Comparison of ENCODE assay signal across 1 cellular context in the genomic region with DNA sequence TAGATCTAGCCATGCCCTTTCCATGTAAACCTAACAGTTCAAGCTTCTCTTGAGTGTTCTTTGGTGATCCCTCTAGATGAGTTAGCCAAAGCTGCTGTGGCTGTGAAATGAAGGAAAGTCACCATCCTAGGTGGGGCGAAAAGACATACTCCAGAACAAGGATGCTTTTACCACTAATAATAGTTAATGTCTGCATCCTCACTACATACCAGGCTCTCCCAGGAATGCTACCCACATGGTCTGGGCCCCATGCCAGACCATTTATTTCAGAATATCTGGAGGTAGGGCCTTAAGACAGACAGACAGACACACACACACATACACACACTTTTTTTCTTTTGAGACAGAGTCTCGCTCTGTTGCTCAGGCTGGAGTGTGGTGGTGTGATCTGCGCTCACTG.
A peak's percentile ranks its signal among the peaks of the same experiment; 100 is the strongest.
TF ChIP-seq lines count a peak whose summit lies in the region.

No MANE protein-coding gene starts in this region.

TF ChIP-seq in SK-N-SH treated with all-trans-retinoic acid at 6 μM for 48 hours, 23 proteins besides CTCF, POLR2A, EP300 and RAD21 (continued from another document):
- TF ChIP-seq ZNF8 (CRISPR knock-in tag; IDR thresholded peaks at IDR 0.05) = peak; percentile 42; the same call in 1 of the 2 replicates
- TF ChIP-seq, protein P1, sequence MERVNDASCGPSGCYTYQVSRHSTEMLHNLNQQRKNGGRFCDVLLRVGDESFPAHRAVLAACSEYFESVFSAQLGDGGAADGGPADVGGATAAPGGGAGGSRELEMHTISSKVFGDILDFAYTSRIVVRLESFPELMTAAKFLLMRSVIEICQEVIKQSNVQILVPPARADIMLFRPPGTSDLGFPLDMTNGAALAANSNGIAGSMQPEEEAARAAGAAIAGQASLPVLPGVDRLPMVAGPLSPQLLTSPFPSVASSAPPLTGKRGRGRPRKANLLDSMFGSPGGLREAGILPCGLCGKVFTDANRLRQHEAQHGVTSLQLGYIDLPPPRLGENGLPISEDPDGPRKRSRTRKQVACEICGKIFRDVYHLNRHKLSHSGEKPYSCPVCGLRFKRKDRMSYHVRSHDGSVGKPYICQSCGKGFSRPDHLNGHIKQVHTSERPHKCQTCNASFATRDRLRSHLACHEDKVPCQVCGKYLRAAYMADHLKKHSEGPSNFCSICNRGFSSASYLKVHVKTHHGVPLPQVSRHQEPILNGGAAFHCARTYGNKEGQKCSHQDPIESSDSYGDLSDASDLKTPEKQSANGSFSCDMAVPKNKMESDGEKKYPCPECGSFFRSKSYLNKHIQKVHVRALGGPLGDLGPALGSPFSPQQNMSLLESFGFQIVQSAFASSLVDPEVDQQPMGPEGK (CRISPR knock-in tag; IDR thresholded peaks at IDR 0.05; ENCODE audit: borderline replicate concordance) = peak; percentile 71; the same call in 1 of the 2 replicates
- TF ChIP-seq ISL1 (CRISPR knock-in tag; IDR thresholded peaks at IDR 0.05) = peak; percentile 81
- TF ChIP-seq, protein P2, sequence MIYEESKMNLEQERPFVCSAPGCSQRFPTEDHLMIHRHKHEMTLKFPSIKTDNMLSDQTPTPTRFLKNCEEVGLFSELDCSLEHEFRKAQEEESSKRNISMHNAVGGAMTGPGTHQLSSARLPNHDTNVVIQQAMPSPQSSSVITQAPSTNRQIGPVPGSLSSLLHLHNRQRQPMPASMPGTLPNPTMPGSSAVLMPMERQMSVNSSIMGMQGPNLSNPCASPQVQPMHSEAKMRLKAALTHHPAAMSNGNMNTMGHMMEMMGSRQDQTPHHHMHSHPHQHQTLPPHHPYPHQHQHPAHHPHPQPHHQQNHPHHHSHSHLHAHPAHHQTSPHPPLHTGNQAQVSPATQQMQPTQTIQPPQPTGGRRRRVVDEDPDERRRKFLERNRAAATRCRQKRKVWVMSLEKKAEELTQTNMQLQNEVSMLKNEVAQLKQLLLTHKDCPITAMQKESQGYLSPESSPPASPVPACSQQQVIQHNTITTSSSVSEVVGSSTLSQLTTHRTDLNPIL (CRISPR knock-in tag; IDR thresholded peaks at IDR 0.05; ENCODE audit: low read depth) = 0 out of 2 replicates have a peak, but pooled peaks have one; percentile 11
- TF ChIP-seq ARNTL (CRISPR knock-in tag; IDR thresholded peaks at IDR 0.05; ENCODE audit: borderline replicate concordance, low read depth) = no peak
- TF ChIP-seq, protein P3, sequence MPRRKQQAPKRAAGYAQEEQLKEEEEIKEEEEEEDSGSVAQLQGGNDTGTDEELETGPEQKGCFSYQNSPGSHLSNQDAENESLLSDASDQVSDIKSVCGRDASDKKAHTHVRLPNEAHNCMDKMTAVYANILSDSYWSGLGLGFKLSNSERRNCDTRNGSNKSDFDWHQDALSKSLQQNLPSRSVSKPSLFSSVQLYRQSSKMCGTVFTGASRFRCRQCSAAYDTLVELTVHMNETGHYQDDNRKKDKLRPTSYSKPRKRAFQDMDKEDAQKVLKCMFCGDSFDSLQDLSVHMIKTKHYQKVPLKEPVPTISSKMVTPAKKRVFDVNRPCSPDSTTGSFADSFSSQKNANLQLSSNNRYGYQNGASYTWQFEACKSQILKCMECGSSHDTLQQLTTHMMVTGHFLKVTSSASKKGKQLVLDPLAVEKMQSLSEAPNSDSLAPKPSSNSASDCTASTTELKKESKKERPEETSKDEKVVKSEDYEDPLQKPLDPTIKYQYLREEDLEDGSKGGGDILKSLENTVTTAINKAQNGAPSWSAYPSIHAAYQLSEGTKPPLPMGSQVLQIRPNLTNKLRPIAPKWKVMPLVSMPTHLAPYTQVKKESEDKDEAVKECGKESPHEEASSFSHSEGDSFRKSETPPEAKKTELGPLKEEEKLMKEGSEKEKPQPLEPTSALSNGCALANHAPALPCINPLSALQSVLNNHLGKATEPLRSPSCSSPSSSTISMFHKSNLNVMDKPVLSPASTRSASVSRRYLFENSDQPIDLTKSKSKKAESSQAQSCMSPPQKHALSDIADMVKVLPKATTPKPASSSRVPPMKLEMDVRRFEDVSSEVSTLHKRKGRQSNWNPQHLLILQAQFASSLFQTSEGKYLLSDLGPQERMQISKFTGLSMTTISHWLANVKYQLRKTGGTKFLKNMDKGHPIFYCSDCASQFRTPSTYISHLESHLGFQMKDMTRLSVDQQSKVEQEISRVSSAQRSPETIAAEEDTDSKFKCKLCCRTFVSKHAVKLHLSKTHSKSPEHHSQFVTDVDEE (CRISPR knock-in tag; IDR thresholded peaks at IDR 0.05) = no peak
